In genomic region chr1:3948344-3948743, GRCh38 we compare ENCODE assay signal across 28 cellular contexts. TPM values are rescaled to one million over a fixed set of nuclear protein-coding genes. Genes with fewer than 3 reads are reported as not detected.
A peak's percentile ranks its signal among the peaks of the same experiment; 100 is the strongest.
DNase-seq lines count a peak whose midpoint lies in the region; ATAC-seq and TF ChIP-seq lines count a peak whose summit lies in the region.
"Had no signal": no experiment of that assay in that cellular context is flagged by ENCODE, and none has a peak within 500 bp of the region (broad histone marks: within the 10 kb centered on the region; RNA-seq: fewer than 3 reads in every experiment).

No MANE protein-coding gene starts in this region.

- H3K27ac ChIP-seq in RWPE1 (no peak overlapping the region), hepatocyte (no peak overlapping the region)
- H3K27ac ChIP-seq: esophagus muscularis mucosa, left ventricle myocardium inferior, neutrophil, Peyer's patch, prostate gland, sigmoid colon, uterus had no signal

- CTCF ChIA-PET in RWPE1 (lab: Yijun Ruan, JAX): interaction anchor here (0.7 kb wide), 1 partner anchor 648 kb away, joined by 4 read pairs; no protein-coding TSS in a partner anchor

- POLR2A ChIA-PET in RWPE1 (lab: Yijun Ruan, JAX; ENCODE audit: low non-redundant PET): no interaction called here

- H4K20me1 ChIP-seq in hepatocyte (ENCODE audit: insufficient read depth, poor library complexity, severe bottlenecking): no peaks in the 10 kb centered on the region

- peak; percentile 79 for DNase-seq in Daoy (ENCODE audit: low read depth)
- peak; percentile 38 for DNase-seq in M059J (ENCODE audit: low read depth)
- peak; percentile 67 for DNase-seq in RWPE1 (ENCODE audit: low spot score)
- DNase-seq in hepatocyte (ENCODE audit: low spot score): peak; percentile 23
- no peak for DNase-seq in iPS-NIHi11 (ENCODE audit: low spot score)
- DNase-seq: activated CD4-positive, alpha-beta T cell treated with anti-CD3 and anti-CD28 coated beads for 36 hours; activated CD8-positive, alpha-beta memory T cell treated with anti-CD3 and anti-CD28 coated beads for 24 hours; activated effector memory CD4-positive, alpha-beta T cell treated with Interleukin-2 at 50 U/mL for 16 hours; activated naive CD8-positive, alpha-beta T cell treated with anti-CD3 and anti-CD28 coated beads for 36 hours; aorta; caudate nucleus; foreskin melanocyte; GOT3; hippocampal formation; immature natural killer cell; left ventricle myocardium inferior; NCI-H1092 treated with DMSO at 0.1 percent for 48 hours; NCI-H1930; Peyer's patch; sigmoid colon; stimulated activated CD4-positive, alpha-beta T cell treated with anti-CD3 and anti-CD28 coated beads, Interleukin-15, amount 100 ng/mL, for 24 hours; stimulated activated naive CD4-positive, alpha-beta T cell treated with Interleukin-2 at 50 U/mL for 16 hours; uterus had no signal

- TF ChIP-seq CTCF in RWPE1 (conservative IDR thresholded peaks at IDR 0.05; ENCODE audit: low read depth) (no peak), hepatocyte (IDR thresholded peaks at IDR 0.05; ENCODE audit: poor library complexity) (no peak)

- no peaks in the 10 kb centered on the region for H3K4me1 ChIP-seq in hepatocyte (ENCODE audit: insufficient read depth)
- H3K4me1 ChIP-seq: esophagus muscularis mucosa, left ventricle myocardium inferior, Peyer's patch, prostate gland, uterus had no signal

- 61% methylated on average over 9 of the region's 9 CpGs for WGBS in hepatocyte (ENCODE audit: low lambda C conversion rate, missing lambda C conversion rate)

- H3K79me2 ChIP-seq in hepatocyte: no peaks in the 10 kb centered on the region

- H3K36me3 ChIP-seq in hepatocyte (replicated peaks; ENCODE audit: insufficient read depth, low read depth): no peaks in the 10 kb centered on the region
- H3K36me3 ChIP-seq: esophagus muscularis mucosa, left ventricle myocardium inferior, neutrophil, Peyer's patch, prostate gland, sigmoid colon, uterus had no signal

- H2AFZ ChIP-seq in hepatocyte: no peak overlapping the region

- H3K4me3 ChIP-seq in hepatocyte: no peak overlapping the region
- H3K4me3 ChIP-seq: esophagus muscularis mucosa, left ventricle myocardium inferior, Peyer's patch, prostate gland, sigmoid colon, uterus had no signal

- no peak overlapping the region for H3K4me2 ChIP-seq in hepatocyte

- H3K27me3 ChIP-seq in hepatocyte: peaks cover 6% of the 10 kb centered on the region
- H3K27me3 ChIP-seq: Peyer's patch, uterus had no signal

- H3K9me3 ChIP-seq in hepatocyte (ENCODE audit: low read depth): no peaks in the 10 kb centered on the region
- H3K9me3 ChIP-seq: esophagus muscularis mucosa, neutrophil, Peyer's patch, prostate gland, sigmoid colon, uterus had no signal

- ATAC-seq in GM18868 (IDR thresholded peaks at IDR 0.05; ENCODE audit: unreplicated experiment) (no peak), HG02970 (IDR thresholded peaks at IDR 0.05; ENCODE audit: low FRiP score, unreplicated experiment) (no peak)
- ATAC-seq: activated CD4-positive, alpha-beta T cell treated with anti-CD3 and anti-CD28 coated beads for 36 hours had no signal

- no peaks in the 10 kb centered on the region for H3K9me2 ChIP-seq in hepatocyte (replicated peaks; ENCODE audit: insufficient read depth)

RNA-seq across cellular contexts. Expression of gene C1orf174, which starts 48.3 kb away (rescaled TPM):
- 28.3 and 31.8 TPM in 2 replicates for total RNA-seq in Daoy (2014; rRNA removed; shearing (Covaris generic))
- total RNA-seq in M059J (2014; rRNA removed; shearing (Covaris generic)): 34.7 and 43.5 TPM in 2 replicates
- 20.7 and 26.7 TPM in 2 replicates for total RNA-seq in hepatocyte
- polyA plus RNA-seq in hepatocyte: 23.6 and 28.9 TPM in 2 replicates
